ENCODE assay signal across 22 cellular contexts in genomic region chr6:40358473-40359460, GRCh38.
A peak's percentile ranks its signal among the peaks of the same experiment; 100 is the strongest.
DNase-seq lines count a peak whose midpoint lies in the region; ATAC-seq, FAIRE-seq and TF ChIP-seq lines count a peak whose summit lies in the region.
"Had no signal": no experiment of that assay in that cellular context is flagged by ENCODE, and none has a peak within 500 bp of the region (broad histone marks: within the 10 kb centered on the region; RNA-seq: fewer than 3 reads in every experiment).

No MANE protein-coding gene starts in this region.

- H3K4me3 ChIP-seq in small intestine (ENCODE audit: low read depth in 1 of 2, low read length in 2 of 2): no peak overlapping the region
- H3K4me3 ChIP-seq: SK-N-MC had no signal

- peak overlapping the region; percentile 37 for H4K91ac ChIP-seq in H9 (ENCODE audit: insufficient read length, low read depth, low read length)

- H3K36me3 ChIP-seq in small intestine (ENCODE audit: control insufficient read depth in 2 of 2, insufficient read depth in 2 of 2, low read length in 2 of 2): no peaks in the 10 kb centered on the region

- no peak overlapping the region for H3K23ac ChIP-seq in H9 (ENCODE audit: insufficient read length, low read depth, low read length)

- H3K79me1 ChIP-seq in H9 (ENCODE audit: insufficient read depth, low read depth, low read length, poor library complexity, severe bottlenecking): no peaks in the 10 kb centered on the region

- H3K27ac Mint-ChIP-seq in H9: peak overlapping the region in 2 of 3 experiments; percentile 56 to 63; a peak in 4 of 7 replicates
- no peak overlapping the region for H3K27ac Mint-ChIP-seq in activated T-helper 2 cell treated with anti-CD3 and anti-CD28 coated beads, Interferon-gamma antibody, Interleukin-2, Interleukin-4, amounts not matched to agents 10 μg/mL and 5 μg/mL and 100 μg/mL, durations not matched to agents 14 hours and 24 hours and 36 hours
- H3K27ac Mint-ChIP-seq: B cell, CD14-positive monocyte, HFFc6 had no signal

- DNase-seq in AG20443 (ENCODE audit: low spot score) (peak; percentile 4), H9 (peak; percentile 30), small intestine (peak; percentile 35), NCI-H2029 treated with DMSO at 0.1 percent for 48 hours (lab: John Stamatoyannopoulos, UW) (no peak), NK-92 (lab: John Stamatoyannopoulos, UW; ENCODE audit: unreplicated experiment) (no peak), NCI-H2196 treated with DMSO at 0.1 percent for 48 hours (lab: John Stamatoyannopoulos, UW; ENCODE audit: unreplicated experiment) (no peak)
- no peak for DNase-seq in activated T-helper 2 cell treated with anti-CD3 and anti-CD28 coated beads, Interferon-gamma antibody, Interleukin-2, Interleukin-4, amounts not matched to agents 10 μg/mL and 5 μg/mL and 100 μg/mL, durations not matched to agents 14 hours and 24 hours and 36 hours (ENCODE audit: low spot score)
- DNase-seq: EL, HFFc6, Kasumi-1, NCI-H1694, NCI-H2081 treated with DMSO at 0.1 percent for 48 hours, NCI-H446, PC-3, SHP77 had no signal

- H3K18ac ChIP-seq in H9 (ENCODE audit: insufficient read length, low read depth, low read length): peak overlapping the region; percentile 23

- H3K4me1 Mint-ChIP-seq in H9: peaks cover 41 to 43% of the 10 kb centered on the region in 2 experiments
- H3K4me1 Mint-ChIP-seq in activated T-helper 2 cell treated with anti-CD3 and anti-CD28 coated beads, Interferon-gamma antibody, Interleukin-2, Interleukin-4, amounts not matched to agents 10 μg/mL and 5 μg/mL and 100 μg/mL, durations not matched to agents 14 hours and 24 hours and 36 hours (ENCODE audit: low read depth): peaks cover 4% of the 10 kb centered on the region
- H3K4me1 Mint-ChIP-seq: B cell, CD14-positive monocyte had no signal

- H3K27me3 ChIP-seq in H9 (ENCODE audit: insufficient read depth, low read length): no peaks in the 10 kb centered on the region
- peaks cover 0 to 3% of the 10 kb centered on the region in 2 donors for H3K27me3 ChIP-seq in small intestine (ENCODE audit: control insufficient read depth in 2 of 2, insufficient read depth in 2 of 2, low read length in 2 of 2)

- H3K4me1 ChIP-seq in H9 (ENCODE audit: insufficient read depth, low read length) (peaks cover 21% of the 10 kb centered on the region), small intestine (ENCODE audit: control insufficient read depth in 2 of 2, insufficient read depth in 1 of 2, low read depth in 1 of 2, low read length in 1 of 2) (no peaks in the 10 kb centered on the region)

- no peak overlapping the region for H2BK15ac ChIP-seq in H9 (ENCODE audit: low read depth, low read length)

- no CpG with 5 or more reads among the region's 6 CpGs for WGBS in H9 (ENCODE audit: extremely low coverage, insufficient read length, low lambda C conversion rate)
- 78 to 87% (median 84%) methylated on average over 6 of the region's 6 CpGs for WGBS in small intestine, 3 donors

- intact Hi-C loops in activated T-helper 2 cell treated with anti-CD3 and anti-CD28 coated beads, Interferon-gamma antibody, Interleukin-2, Interleukin-4, amounts not matched to agents 10 μg/mL and 5 μg/mL and 100 μg/mL, durations not matched to agents 14 hours and 24 hours and 36 hours (cut with micrococcal nuclease): no loop called here

- H3K9me3 ChIP-seq in H9 (ENCODE audit: control insufficient read depth, low read depth, low read length) (no peaks in the 10 kb centered on the region), small intestine (ENCODE audit: control insufficient read depth, low read depth) (no peaks in the 10 kb centered on the region)

- no peak overlapping the region for H3K4ac ChIP-seq in H9 (ENCODE audit: low read depth, low read length)

- H3K56ac ChIP-seq in H9 (ENCODE audit: insufficient read length, low read depth, low read length): no peak overlapping the region

- peak; percentile 10; the same call in 1 of the 3 replicates for TF ChIP-seq CTCF in H9 (conservative IDR thresholded peaks at IDR 0.05)

- no peak overlapping the region for H2BK20ac ChIP-seq in H9 (ENCODE audit: low read depth, low read length, poor library complexity, severe bottlenecking)

- H3K4me3 Mint-ChIP-seq in H9: no peak overlapping the region
- H3K4me3 Mint-ChIP-seq in activated T-helper 2 cell treated with anti-CD3 and anti-CD28 coated beads, Interferon-gamma antibody, Interleukin-2, Interleukin-4, amounts not matched to agents 10 μg/mL and 5 μg/mL and 100 μg/mL, durations not matched to agents 14 hours and 24 hours and 36 hours (ENCODE audit: low read depth): no peak overlapping the region
- H3K4me3 Mint-ChIP-seq: B cell, CD14-positive monocyte, HFFc6 had no signal

- H4K20me1 ChIP-seq in H9 (ENCODE audit: control insufficient read depth, insufficient read depth, insufficient read length): no peaks in the 10 kb centered on the region

- no peaks in the 10 kb centered on the region for H3K27me3 Mint-ChIP-seq in H9 (ENCODE audit: low read depth)
- H3K27me3 Mint-ChIP-seq in activated T-helper 2 cell treated with anti-CD3 and anti-CD28 coated beads, Interferon-gamma antibody, Interleukin-2, Interleukin-4, amounts not matched to agents 10 μg/mL and 5 μg/mL and 100 μg/mL, durations not matched to agents 14 hours and 24 hours and 36 hours (ENCODE audit: low read depth): peaks cover 30% of the 10 kb centered on the region

- H3K27ac ChIP-seq in H9 (ENCODE audit: insufficient read length, low read depth, low read length) (peak overlapping the region; percentile 22), small intestine (ENCODE audit: low read depth in 1 of 2, low read length in 1 of 2) (no peak overlapping the region)
- H3K27ac ChIP-seq: SK-N-MC had no signal

- no peak for FAIRE-seq in small intestine (lab: Jason Lieb, UNC)
- FAIRE-seq: A204.1, D721Med, H54 had no signal

- 0 out of 7 replicates have a peak, but pooled peaks cover 0 to 5% (median 0%) of the 10 kb centered on the region in 3 experiments for H3K36me3 Mint-ChIP-seq in H9 (ENCODE audit: insufficient read depth in 1 of 3, low read depth in 3 of 3)
- no peaks in the 10 kb centered on the region for H3K36me3 Mint-ChIP-seq in activated T-helper 2 cell treated with anti-CD3 and anti-CD28 coated beads, Interferon-gamma antibody, Interleukin-2, Interleukin-4, amounts not matched to agents 10 μg/mL and 5 μg/mL and 100 μg/mL, durations not matched to agents 14 hours and 24 hours and 36 hours (ENCODE audit: low read depth)
- H3K36me3 Mint-ChIP-seq: CD14-positive monocyte had no signal

- H3K9me3 Mint-ChIP-seq in H9: peaks cover 0 to 3% of the 10 kb centered on the region in 2 experiments; a peak in 1 of 5 replicates
- H3K9me3 Mint-ChIP-seq in activated T-helper 2 cell treated with anti-CD3 and anti-CD28 coated beads, Interferon-gamma antibody, Interleukin-2, Interleukin-4, amounts not matched to agents 10 μg/mL and 5 μg/mL and 100 μg/mL, durations not matched to agents 14 hours and 24 hours and 36 hours: no peaks in the 10 kb centered on the region

- H2BK5ac ChIP-seq in H9 (ENCODE audit: insufficient read length, low read length): no peak overlapping the region

- H3K9ac ChIP-seq in H9 (ENCODE audit: extremely low read depth, insufficient read length, low read length): no peak overlapping the region

- no peak overlapping the region for H4K5ac ChIP-seq in H9 (ENCODE audit: insufficient read length, low read depth, low read length)

- H2BK12ac ChIP-seq in H9 (ENCODE audit: insufficient read length, low read depth, low read length): peak overlapping the region; percentile 95

- H3K14ac ChIP-seq in H9 (ENCODE audit: insufficient read depth, low read length): peak overlapping the region; percentile 13; the same call in 1 of the 2 replicates

- H3K23me2 ChIP-seq in H9 (ENCODE audit: insufficient read length, low read depth, low read length, poor library complexity, severe bottlenecking): no peaks in the 10 kb centered on the region

- no peak overlapping the region for H3K4me2 ChIP-seq in H9 (ENCODE audit: insufficient read depth, insufficient read length, low read length)

- H4K8ac ChIP-seq in H9 (replicated peaks; ENCODE audit: insufficient read length, low read depth, low read length): no peak overlapping the region

- peak; percentile 50 for ATAC-seq in esophagus mucosa
- ATAC-seq: PC-3 had no signal

- H2AK5ac ChIP-seq in H9 (ENCODE audit: insufficient read length, low read length): peak overlapping the region; percentile 7

- H2BK120ac ChIP-seq in H9 (ENCODE audit: low read depth, low read length, poor library complexity, severe bottlenecking): no peak overlapping the region

- no peak overlapping the region for H2AFZ ChIP-seq in H9 (ENCODE audit: low read length)

- H3K79me2 ChIP-seq in H9 (ENCODE audit: insufficient read depth, low read length): no peaks in the 10 kb centered on the region

- no peak overlapping the region for H3T11ph ChIP-seq in H9 (ENCODE audit: low read length)

Comparison
In these comparisons a context has a peak if more than half of its experiments do, and no peak if none do; other contexts are left out.
1. DNase-seq: peak in AG20443 (single experiment), H9 (single experiment) and small intestine (single experiment); none in NCI-H2029 treated with DMSO at 0.1 percent for 48 hours (single experiment), NK-92 (single experiment), NCI-H2196 treated with DMSO at 0.1 percent for 48 hours (single experiment) and activated T-helper 2 cell treated with anti-CD3 and anti-CD28 coated beads, Interferon-gamma antibody, Interleukin-2, Interleukin-4, amounts not matched to agents 10 μg/mL and 5 μg/mL and 100 μg/mL, durations not matched to agents 14 hours and 24 hours and 36 hours (single experiment).